ENCODE assay signal across 17 cellular contexts in the genomic region with DNA sequence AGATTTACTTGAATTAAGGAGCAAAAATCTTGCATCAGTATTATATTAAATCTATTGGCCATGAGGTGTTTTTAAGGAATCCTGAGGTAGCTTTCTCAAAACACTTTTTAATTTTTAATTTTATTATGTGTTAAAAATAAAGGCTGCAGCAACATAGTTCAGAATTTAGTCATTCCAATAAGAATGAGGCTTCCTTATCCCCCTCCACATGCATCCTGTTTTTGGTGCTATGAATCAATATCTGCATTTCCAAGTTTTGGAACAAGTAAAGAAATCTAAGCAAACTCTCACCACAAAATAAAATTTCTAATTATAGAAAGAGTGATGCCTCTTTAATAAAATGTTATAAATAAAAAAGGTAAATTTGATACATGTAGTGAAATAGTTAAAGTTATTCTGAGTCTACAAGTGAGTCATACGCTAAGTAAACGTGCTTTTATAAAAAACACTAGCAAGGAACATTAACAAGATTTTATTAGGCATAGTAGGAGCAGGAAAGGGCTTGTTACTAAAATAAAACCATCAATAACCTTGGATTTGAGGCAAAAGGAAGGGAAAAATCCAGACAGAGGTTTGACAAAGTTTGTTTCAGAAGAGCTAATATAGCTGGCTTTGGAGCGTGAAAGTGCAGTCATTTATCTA.
DNase-seq lines count a peak whose midpoint lies in the region; ATAC-seq and TF ChIP-seq lines count a peak whose summit lies in the region.
"Had no signal": no experiment of that assay in that cellular context is flagged by ENCODE, and none has a peak within 500 bp of the region (broad histone marks: within the 10 kb centered on the region; RNA-seq: fewer than 3 reads in every experiment).

No MANE protein-coding gene starts in this region.

- no peak overlapping the region for H2AK5ac ChIP-seq in mesenchymal stem cell (ENCODE audit: low read length, severe bottlenecking)

- H3K27ac ChIP-seq in mesenchymal stem cell (ENCODE audit: low read length, poor library complexity, severe bottlenecking), result peak overlapping the region; percentile 68
- H3K27ac ChIP-seq: C4-2B, SK-N-MC had no signal

- no peak overlapping the region for H2AFZ ChIP-seq in mesenchymal stem cell (ENCODE audit: low read depth, low read length)

- ATAC-seq in GM18498 (IDR thresholded peaks at IDR 0.05; ENCODE audit: unreplicated experiment), result no peak

- no peaks in the 10 kb centered on the region for H3K36me3 Mint-ChIP-seq in chondrocyte (ENCODE audit: low read depth)

- H4K8ac ChIP-seq in mesenchymal stem cell (ENCODE audit: low read length), result no peak overlapping the region

- H3K4me3 ChIP-seq in mesenchymal stem cell (ENCODE audit: insufficient read depth in 1 of 2, low read depth in 1 of 2, low read length in 2 of 2), result no peak overlapping the region
- H3K4me3 ChIP-seq: SK-N-MC had no signal

- peak overlapping the region; percentile 77 for H3K27ac Mint-ChIP-seq in chondrocyte (ENCODE audit: unreplicated experiment)
- H3K27ac Mint-ChIP-seq: H9 had no signal

- peak; percentile 28 for DNase-seq in Caki2 (ENCODE audit: low read depth)
- DNase-seq in NCI-H69 (lab: John Stamatoyannopoulos, UW), result peak; percentile 4
- no peak for DNase-seq in chondrocyte (ENCODE audit: low spot score)
- DNase-seq in mesenchymal stem cell, result no peak
- no peak for DNase-seq in RPMI8226
- no peak for DNase-seq in NCI-H1417 treated with DMSO at 0.1 percent for 48 hours (lab: John Stamatoyannopoulos, UW)
- DNase-seq: COR-L47; H9; MV-4-11; NCI-H1417; NCI-H2029; NCI-H2171; NCI-H446; NK-92 treated with Interleukin-12 subunit alpha and Interleukin-12 subunit beta, amount 100 ng/mL, for 24 hours had no signal

- H3K4me1 ChIP-seq in mesenchymal stem cell (ENCODE audit: control insufficient read depth, insufficient read depth, low read depth, low read length), result no peaks in the 10 kb centered on the region

- 86% methylated on average over 1 of the region's 3 CpGs for WGBS in mesenchymal stem cell

- H3K27me3 ChIP-seq in mesenchymal stem cell (ENCODE audit: control insufficient read depth in 1 of 2, insufficient read depth in 1 of 2, low read length in 2 of 2), result no peaks in the 10 kb centered on the region

- H3K4me3 Mint-ChIP-seq in chondrocyte (ENCODE audit: unreplicated experiment), result no peak overlapping the region
- H3K4me3 Mint-ChIP-seq: H9 had no signal

- H3K9me3 ChIP-seq in mesenchymal stem cell (ENCODE audit: control insufficient read depth, low read length), result no peaks in the 10 kb centered on the region

- no peak overlapping the region for H3K23ac ChIP-seq in mesenchymal stem cell (ENCODE audit: low read length in 2 of 2)

- H3K79me1 ChIP-seq in mesenchymal stem cell (replicated peaks; ENCODE audit: low read length, poor library complexity, severe bottlenecking), result no peaks in the 10 kb centered on the region

- no peaks in the 10 kb centered on the region for H3K27me3 Mint-ChIP-seq in chondrocyte (ENCODE audit: low read depth)

- in situ Hi-C loops in Caki2 (cut with HindIII; ENCODE audit: low pct_unique_long_range_greater_than_20kb, low sequenced_read_pairs), result no loop called here

- H3K4me2 ChIP-seq in mesenchymal stem cell (ENCODE audit: low read length, poor library complexity, severe bottlenecking), result no peak overlapping the region

- no peaks in the 10 kb centered on the region for H3K9me3 Mint-ChIP-seq in chondrocyte (ENCODE audit: low read depth)

- H2BK12ac ChIP-seq in mesenchymal stem cell (ENCODE audit: low read length in 2 of 2), result no peak overlapping the region

- peaks cover 26% of the 10 kb centered on the region for H3K4me1 Mint-ChIP-seq in chondrocyte (ENCODE audit: low read depth)

- no peak for TF ChIP-seq CTCF in chondrocyte (IDR thresholded peaks at IDR 0.05)

- H4K91ac ChIP-seq in mesenchymal stem cell (ENCODE audit: low read length), result no peak overlapping the region

- no peak overlapping the region for H3K9ac ChIP-seq in mesenchymal stem cell (ENCODE audit: low read length)

- no peak overlapping the region for H2BK120ac ChIP-seq in mesenchymal stem cell (ENCODE audit: low read depth, low read length)

- no peak overlapping the region for H3K14ac ChIP-seq in mesenchymal stem cell (ENCODE audit: low read length in 2 of 2)

- H3K36me3 ChIP-seq in mesenchymal stem cell (ENCODE audit: control insufficient read depth in 1 of 2, insufficient read depth in 2 of 2, low read depth in 1 of 2, low read length in 2 of 2), result no peaks in the 10 kb centered on the region

- peak overlapping the region; percentile 8 for H2BK5ac ChIP-seq in mesenchymal stem cell (ENCODE audit: low read depth, low read length, poor library complexity, severe bottlenecking)

- H3K4ac ChIP-seq in mesenchymal stem cell (ENCODE audit: low read depth in 1 of 2, low read length in 2 of 2), result no peak overlapping the region

- H3K18ac ChIP-seq in mesenchymal stem cell (ENCODE audit: low read depth in 1 of 2, low read length in 2 of 2), result no peak overlapping the region

- H2BK15ac ChIP-seq in mesenchymal stem cell (ENCODE audit: low read depth, poor library complexity, severe bottlenecking), result no peak overlapping the region

Comparison
In these comparisons a context has a peak if more than half of its experiments do, and no peak if none do; other contexts are left out.
1. DNase-seq: peak in Caki2 (single experiment) and NCI-H69 (single experiment); none in chondrocyte (single experiment), mesenchymal stem cell (single experiment), RPMI8226 (single experiment) and NCI-H1417 treated with DMSO at 0.1 percent for 48 hours (single experiment).